ENCODE assay signal across 14 cellular contexts in genomic region chr3:11819146-11819545, GRCh38. TPM values are rescaled to one million over a fixed set of nuclear protein-coding genes. Genes with fewer than 3 reads are reported as not detected.
DNase-seq lines count a peak whose midpoint lies in the region; ATAC-seq and TF ChIP-seq lines count a peak whose summit lies in the region.
"Had no signal": no experiment of that assay in that cellular context is flagged by ENCODE, and none has a peak within 500 bp of the region (broad histone marks: within the 10 kb centered on the region; RNA-seq: fewer than 3 reads in every experiment).

No MANE protein-coding gene starts in this region.

- H3K4me3 Mint-ChIP-seq in activated naive CD4-positive, alpha-beta T cell treated with anti-CD3 and anti-CD28 coated beads for 36 hours: no peak overlapping the region
- no peak overlapping the region for H3K4me3 Mint-ChIP-seq in activated naive CD4-positive, alpha-beta T cell treated with anti-CD3 and anti-CD28 coated beads, Interleukin-2, amount 10 ng/mL, durations not matched to agents 7 days and 5 days
- H3K4me3 Mint-ChIP-seq: CD4-positive, CD25-positive, alpha-beta regulatory T cell; HFFc6 had no signal

- intact Hi-C loops in activated naive CD4-positive, alpha-beta T cell treated with anti-CD3 and anti-CD28 coated beads for 36 hours (cut with micrococcal nuclease): no loop called here

- TF ChIP-seq CTCF in RWPE2 (IDR thresholded peaks at IDR 0.05; ENCODE audit: poor library complexity, severe bottlenecking) (no peak), BE2C (IDR thresholded peaks at IDR 0.05; ENCODE audit: low read depth, low read length) (no peak)

- H3K27ac ChIP-seq in RWPE2 (ENCODE audit: poor library complexity, severe bottlenecking): peak overlapping the region; percentile 44
- H3K27ac ChIP-seq: KMS-11 had no signal

- H3K27me3 Mint-ChIP-seq in activated naive CD4-positive, alpha-beta T cell treated with anti-CD3 and anti-CD28 coated beads for 36 hours (ENCODE audit: low read depth): no peaks in the 10 kb centered on the region
- no peaks in the 10 kb centered on the region for H3K27me3 Mint-ChIP-seq in activated naive CD4-positive, alpha-beta T cell treated with anti-CD3 and anti-CD28 coated beads, Interleukin-2, amount 10 ng/mL, durations not matched to agents 7 days and 5 days
- H3K27me3 Mint-ChIP-seq: CD4-positive, CD25-positive, alpha-beta regulatory T cell had no signal

- peaks cover 38% of the 10 kb centered on the region for H3K4me1 ChIP-seq in RWPE2 (ENCODE audit: insufficient read depth, poor library complexity, severe bottlenecking)
- no peaks in the 10 kb centered on the region for H3K4me1 ChIP-seq in BE2C

- DNase-seq in activated naive CD4-positive, alpha-beta T cell treated with anti-CD3 and anti-CD28 coated beads for 36 hours: no peak
- no peak for DNase-seq in activated naive CD4-positive, alpha-beta T cell treated with anti-CD3 and anti-CD28 coated beads, Interleukin-2, amount 10 ng/mL, durations not matched to agents 7 days and 5 days
- no peak for DNase-seq in RWPE2 (ENCODE audit: low spot score)
- no peak for DNase-seq in D341Med (ENCODE audit: low spot score)
- DNase-seq in NCI-H524 (lab: John Stamatoyannopoulos, UW): no peak
- DNase-seq in BE2C: no peak
- DNase-seq: CD4-positive, CD25-positive, alpha-beta regulatory T cell; DMS53; HFFc6; NCI-H1092 treated with DMSO at 0.1 percent for 48 hours; NCI-H82 had no signal

- H3K9me3 ChIP-seq in RWPE2 (ENCODE audit: severe bottlenecking) (no peaks in the 10 kb centered on the region), BE2C (no peaks in the 10 kb centered on the region)

- H3K4me1 Mint-ChIP-seq in activated naive CD4-positive, alpha-beta T cell treated with anti-CD3 and anti-CD28 coated beads for 36 hours (ENCODE audit: low read depth): peaks cover 7% of the 10 kb centered on the region
- H3K4me1 Mint-ChIP-seq in activated naive CD4-positive, alpha-beta T cell treated with anti-CD3 and anti-CD28 coated beads, Interleukin-2, amount 10 ng/mL, durations not matched to agents 7 days and 5 days: peaks cover 3% of the 10 kb centered on the region

- ATAC-seq in RWPE2 (ENCODE audit: low read depth) (peak; percentile 81), esophagus mucosa (peak; percentile 88)
- ATAC-seq: Right ventricle myocardium inferior had no signal

- peaks cover 52% of the 10 kb centered on the region for H3K36me3 ChIP-seq in RWPE2 (ENCODE audit: low read depth)
- H3K36me3 ChIP-seq in BE2C: no peaks in the 10 kb centered on the region

- peak overlapping the region; percentile 16 for H3K27ac Mint-ChIP-seq in activated naive CD4-positive, alpha-beta T cell treated with anti-CD3 and anti-CD28 coated beads for 36 hours
- H3K27ac Mint-ChIP-seq in activated naive CD4-positive, alpha-beta T cell treated with anti-CD3 and anti-CD28 coated beads, Interleukin-2, amount 10 ng/mL, durations not matched to agents 7 days and 5 days: no peak overlapping the region
- H3K27ac Mint-ChIP-seq: HFFc6 had no signal

- CTCF ChIA-PET in activated naive CD4-positive, alpha-beta T cell treated with anti-CD3 and anti-CD28 coated beads for 36 hours (lab: Charles Lee): no interaction called here
- CTCF ChIA-PET in activated naive CD4-positive, alpha-beta T cell treated with anti-CD3 and anti-CD28 coated beads, Interleukin-2, amount 10 ng/mL, durations not matched to agents 7 days and 5 days (lab: Charles Lee): interaction anchor here (0.6 kb wide), 1 partner anchor 1506 kb away, joined by 3 read pairs; no protein-coding TSS in a partner anchor

- H3K27me3 ChIP-seq in RWPE2 (ENCODE audit: insufficient read depth, poor library complexity, severe bottlenecking) (no peaks in the 10 kb centered on the region), BE2C (no peaks in the 10 kb centered on the region)

- no peak overlapping the region for H3K4me3 ChIP-seq in RWPE2 (ENCODE audit: severe bottlenecking)
- H3K4me3 ChIP-seq in BE2C (ENCODE audit: low read depth, low read length): no peak overlapping the region

- peaks cover 28% of the 10 kb centered on the region for H3K36me3 Mint-ChIP-seq in activated naive CD4-positive, alpha-beta T cell treated with anti-CD3 and anti-CD28 coated beads for 36 hours (ENCODE audit: low read depth)
- H3K36me3 Mint-ChIP-seq in activated naive CD4-positive, alpha-beta T cell treated with anti-CD3 and anti-CD28 coated beads, Interleukin-2, amount 10 ng/mL, durations not matched to agents 7 days and 5 days: peaks cover 31% of the 10 kb centered on the region

- H3K9me3 Mint-ChIP-seq in activated naive CD4-positive, alpha-beta T cell treated with anti-CD3 and anti-CD28 coated beads for 36 hours: no peaks in the 10 kb centered on the region
- H3K9me3 Mint-ChIP-seq in activated naive CD4-positive, alpha-beta T cell treated with anti-CD3 and anti-CD28 coated beads, Interleukin-2, amount 10 ng/mL, durations not matched to agents 7 days and 5 days: no peaks in the 10 kb centered on the region
- H3K9me3 Mint-ChIP-seq: CD4-positive, CD25-positive, alpha-beta regulatory T cell; HFFc6 had no signal

RNA-seq across cellular contexts. Expression of gene TAMM41, which starts 27.5 kb away (rescaled TPM):
- total RNA-seq in activated naive CD4-positive, alpha-beta T cell treated with anti-CD3 and anti-CD28 coated beads for 36 hours: 10 to 100 TPM; 19.3 to 21.4 TPM
- 13.6 TPM for total RNA-seq in esophagus mucosa
- 8.9 TPM for polyA plus RNA-seq in BE2C (2012; ENCODE audit: insufficient read depth, insufficient read length, low read depth)
